Comparison of ENCODE assay signal across 1 cellular context in the genomic region with DNA sequence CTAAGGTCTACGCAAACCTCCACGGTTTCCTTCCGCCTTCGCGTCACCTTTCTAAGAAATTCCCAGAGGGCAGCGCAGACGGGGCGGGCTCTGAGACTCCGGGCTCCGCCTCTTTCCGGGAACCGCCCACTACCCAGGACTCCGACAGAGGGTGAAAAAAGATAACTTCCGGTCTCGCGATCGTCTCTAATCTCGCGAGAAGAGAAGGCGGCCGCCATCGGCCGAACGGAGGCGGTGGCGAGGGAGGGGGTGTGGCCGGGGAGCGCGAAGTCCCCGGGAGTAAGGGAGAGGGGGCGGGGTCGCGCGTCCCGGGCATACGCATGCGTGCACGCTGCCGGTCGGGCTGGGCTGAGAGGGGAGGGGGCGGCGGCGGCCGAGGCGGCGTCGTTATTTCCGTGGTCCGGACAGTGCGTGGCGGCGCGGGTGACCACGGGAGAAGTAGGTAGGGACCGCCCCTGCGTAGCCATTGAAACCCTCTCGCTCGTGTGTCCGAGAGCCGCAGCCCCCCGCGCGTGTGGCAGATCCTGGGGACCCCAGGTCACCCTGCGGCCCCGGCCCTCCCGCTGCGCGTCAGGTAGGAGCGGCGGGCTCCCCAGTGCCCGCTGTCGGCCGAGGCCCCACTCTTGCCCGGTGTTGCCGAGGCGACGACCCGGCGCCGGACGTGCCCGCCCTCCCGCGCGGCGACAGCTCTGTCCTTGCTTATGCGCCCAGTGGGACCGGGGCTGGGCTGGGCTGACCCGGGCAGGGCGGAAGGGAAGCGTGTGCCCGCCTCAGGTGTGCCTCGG.
TF ChIP-seq lines count a peak whose summit lies in the region.

A gene (plus strand): TSS at position 315 of the 785 bp plus-strand sequence. CDS start 1,014 bp downstream, outside the sequence.

TF ChIP-seq in HCT116, 20 proteins besides CTCF, POLR2A, EP300 and RAD21 (continued from another document):
- TF ChIP-seq, protein P1, sequence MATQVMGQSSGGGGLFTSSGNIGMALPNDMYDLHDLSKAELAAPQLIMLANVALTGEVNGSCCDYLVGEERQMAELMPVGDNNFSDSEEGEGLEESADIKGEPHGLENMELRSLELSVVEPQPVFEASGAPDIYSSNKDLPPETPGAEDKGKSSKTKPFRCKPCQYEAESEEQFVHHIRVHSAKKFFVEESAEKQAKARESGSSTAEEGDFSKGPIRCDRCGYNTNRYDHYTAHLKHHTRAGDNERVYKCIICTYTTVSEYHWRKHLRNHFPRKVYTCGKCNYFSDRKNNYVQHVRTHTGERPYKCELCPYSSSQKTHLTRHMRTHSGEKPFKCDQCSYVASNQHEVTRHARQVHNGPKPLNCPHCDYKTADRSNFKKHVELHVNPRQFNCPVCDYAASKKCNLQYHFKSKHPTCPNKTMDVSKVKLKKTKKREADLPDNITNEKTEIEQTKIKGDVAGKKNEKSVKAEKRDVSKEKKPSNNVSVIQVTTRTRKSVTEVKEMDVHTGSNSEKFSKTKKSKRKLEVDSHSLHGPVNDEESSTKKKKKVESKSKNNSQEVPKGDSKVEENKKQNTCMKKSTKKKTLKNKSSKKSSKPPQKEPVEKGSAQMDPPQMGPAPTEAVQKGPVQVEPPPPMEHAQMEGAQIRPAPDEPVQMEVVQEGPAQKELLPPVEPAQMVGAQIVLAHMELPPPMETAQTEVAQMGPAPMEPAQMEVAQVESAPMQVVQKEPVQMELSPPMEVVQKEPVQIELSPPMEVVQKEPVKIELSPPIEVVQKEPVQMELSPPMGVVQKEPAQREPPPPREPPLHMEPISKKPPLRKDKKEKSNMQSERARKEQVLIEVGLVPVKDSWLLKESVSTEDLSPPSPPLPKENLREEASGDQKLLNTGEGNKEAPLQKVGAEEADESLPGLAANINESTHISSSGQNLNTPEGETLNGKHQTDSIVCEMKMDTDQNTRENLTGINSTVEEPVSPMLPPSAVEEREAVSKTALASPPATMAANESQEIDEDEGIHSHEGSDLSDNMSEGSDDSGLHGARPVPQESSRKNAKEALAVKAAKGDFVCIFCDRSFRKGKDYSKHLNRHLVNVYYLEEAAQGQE (IDR thresholded peaks at IDR 0.05; ENCODE audit: low read depth), result no peak
- no peak for TF ChIP-seq CEBPB (IDR thresholded peaks at IDR 0.05; ENCODE audit: low read depth)
- TF ChIP-seq SIN3A (IDR thresholded peaks at IDR 0.05; ENCODE audit: low read depth), result peak; percentile 78
- TF ChIP-seq SP1 (IDR thresholded peaks at IDR 0.05; ENCODE audit: low read depth), result peak; percentile 72; the same call in 1 of the 2 replicates
- TF ChIP-seq EGR1 (IDR thresholded peaks at IDR 0.05; ENCODE audit: low read depth), result peak; percentile 94
TF ChIP-seq in HCT116: peak in this region for 8.
